1 cellular context compared by ENCODE assay signal in the genomic region with DNA sequence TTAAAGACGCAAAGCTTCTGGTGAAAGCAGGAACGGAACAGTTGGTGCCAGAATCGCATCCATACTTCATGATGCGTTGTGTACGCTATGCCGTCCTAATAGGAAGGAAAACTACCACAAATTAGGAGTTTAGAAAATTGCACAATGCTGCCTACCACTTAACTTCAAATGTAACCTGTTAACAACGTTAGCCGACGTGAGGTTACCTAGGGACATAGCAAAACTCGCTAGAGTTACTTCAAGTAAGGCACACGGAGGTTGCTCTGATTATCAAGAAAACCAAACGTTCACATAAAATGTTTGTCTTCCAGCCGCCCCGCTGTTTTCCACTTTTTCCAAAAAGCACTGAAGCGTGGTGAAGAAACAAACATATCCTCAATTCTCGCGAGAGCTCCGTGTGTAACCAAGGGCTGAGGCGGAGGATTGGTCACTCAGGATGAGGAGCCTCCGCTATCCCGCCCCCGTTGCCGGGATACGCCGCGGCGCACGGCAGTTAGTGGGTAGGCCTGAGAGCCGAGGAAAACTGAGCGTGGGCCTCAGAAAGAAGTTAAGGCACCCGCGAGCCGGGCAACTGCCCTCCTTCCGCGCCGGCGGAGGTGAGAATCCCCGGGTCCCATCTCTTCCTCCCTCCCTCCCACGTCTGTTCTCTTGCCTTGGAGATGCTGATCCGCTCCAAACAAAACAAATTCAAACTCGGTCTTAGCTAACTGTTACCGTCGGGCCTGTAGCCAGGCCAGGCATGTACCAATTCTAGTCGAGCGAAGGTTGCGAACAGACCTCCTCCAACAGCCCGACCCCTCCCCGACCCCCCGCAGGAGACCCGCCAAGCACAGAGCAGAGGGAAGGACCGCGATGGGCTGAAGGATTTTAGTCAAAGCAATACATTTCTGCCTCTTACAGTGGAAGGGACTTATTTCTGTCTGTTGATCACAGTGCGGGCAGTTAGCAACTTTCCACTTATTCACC.
TF ChIP-seq lines count a peak whose summit lies in the region.

TSS of gene IFT74 (plus strand) at position 492 of the 966 bp plus-strand sequence. CDS start 5,556 bp downstream, outside the sequence.

TF ChIP-seq in liver, 16 proteins besides CTCF, POLR2A, EP300 and RAD21 (continued from another document):
- TF ChIP-seq GABPA (IDR thresholded peaks at IDR 0.05 in 1 of 2, conservative IDR thresholded peaks at IDR 0.05 in 1 of 2) = peak in 1 of 2 donors; percentile 69
- TF ChIP-seq, protein P1, sequence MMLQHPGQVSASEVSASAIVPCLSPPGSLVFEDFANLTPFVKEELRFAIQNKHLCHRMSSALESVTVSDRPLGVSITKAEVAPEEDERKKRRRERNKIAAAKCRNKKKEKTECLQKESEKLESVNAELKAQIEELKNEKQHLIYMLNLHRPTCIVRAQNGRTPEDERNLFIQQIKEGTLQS (IDR thresholded peaks at IDR 0.05) = no peak
- peak; percentile 7 for TF ChIP-seq FOXA1 (IDR thresholded peaks at IDR 0.05)
- TF ChIP-seq JUND (IDR thresholded peaks at IDR 0.05) = no peak
- no peak for TF ChIP-seq NR2F2 (IDR thresholded peaks at IDR 0.05)
- no peak for TF ChIP-seq TAF1 (conservative IDR thresholded peaks at IDR 0.05)
